ENCODE assay signal across 26 cellular contexts in the genomic region with DNA sequence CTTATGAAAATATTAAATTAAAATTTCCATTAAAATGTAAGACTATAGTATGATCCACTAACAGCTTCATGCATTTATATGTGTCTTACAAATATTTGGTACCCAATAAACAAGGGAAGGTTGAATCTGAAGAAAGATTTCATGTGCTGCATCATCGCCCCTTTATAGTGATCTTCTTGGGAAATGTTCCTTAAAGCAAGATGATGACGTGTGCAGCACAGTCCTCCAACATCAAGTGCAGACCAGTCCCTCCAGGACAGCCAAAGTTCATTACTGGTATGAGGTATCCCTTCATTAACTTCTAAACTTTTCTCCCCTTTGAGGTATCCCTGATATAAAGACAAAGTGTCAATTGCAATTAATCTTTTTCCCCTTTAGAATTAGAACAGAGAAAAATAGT.
"Had no signal": no experiment of that assay in that cellular context is flagged by ENCODE, and none has a peak within 500 bp of the region (broad histone marks: within the 10 kb centered on the region; RNA-seq: fewer than 3 reads in every experiment).

No MANE protein-coding gene starts in this region.

- H3K9me3 ChIP-seq: colonic mucosa, gastrocnemius medialis, lower lobe of right lung, right atrium auricular region, sigmoid colon, suprapubic skin, transverse colon had no signal

- H3K9ac ChIP-seq: neural progenitor cell, parathyroid adenoma had no signal

- H3K36me3 Mint-ChIP-seq: naive B cell, neural progenitor cell had no signal

- H3K9me3 Mint-ChIP-seq: dendritic cell treated with granulocyte-macrophage colony-stimulating factor and Interleukin-4, amounts not matched to agents 40 ng/mL and 50 ng/mL, for 4 days; endodermal cell; naive B cell; nephron; neural progenitor cell; stimulated activated naive CD8-positive, alpha-beta T cell treated with anti-CD3 and anti-CD28 coated beads, Interleukin-15, amount 100 ng/mL, for 72 hours had no signal

- H3K4me3 ChIP-seq: colonic mucosa, gastrocnemius medialis, lower lobe of right lung, neural progenitor cell, right atrium auricular region, sigmoid colon, skin epidermis, suprapubic skin, transverse colon had no signal

- H3K36me3 ChIP-seq: colonic mucosa, gastrocnemius medialis, lower lobe of right lung, neural progenitor cell, right atrium auricular region, sigmoid colon, suprapubic skin, transverse colon had no signal

- H3K27ac Mint-ChIP-seq: dendritic cell treated with granulocyte-macrophage colony-stimulating factor and Interleukin-4, amounts not matched to agents 40 ng/mL and 50 ng/mL, for 4 days; endodermal cell; naive B cell; neural progenitor cell; progenitor cell of endocrine pancreas; stimulated activated naive CD8-positive, alpha-beta T cell treated with anti-CD3 and anti-CD28 coated beads, Interleukin-15, amount 100 ng/mL, for 72 hours had no signal

- H3K4me1 ChIP-seq: colonic mucosa, gastrocnemius medialis, lower lobe of right lung, neural progenitor cell, parathyroid adenoma, right atrium auricular region, sigmoid colon, suprapubic skin, transverse colon had no signal

- ATAC-seq: gastrocnemius medialis; left ventricle myocardium superior; lower lobe of right lung; stimulated activated naive CD8-positive, alpha-beta T cell treated with anti-CD3 and anti-CD28 coated beads, Interleukin-15, amount 100 ng/mL, for 72 hours had no signal

- H3K4me3 Mint-ChIP-seq: central memory CD8-positive, alpha-beta T cell; dendritic cell treated with granulocyte-macrophage colony-stimulating factor and Interleukin-4, amounts not matched to agents 40 ng/mL and 50 ng/mL, for 4 days; endodermal cell; naive B cell; nephron; neural progenitor cell; stimulated activated naive CD8-positive, alpha-beta T cell treated with anti-CD3 and anti-CD28 coated beads, Interleukin-15, amount 100 ng/mL, for 72 hours had no signal

- DNase-seq: colonic mucosa; effector CD8-positive, alpha-beta T cell; endodermal cell; gastrocnemius medialis; head of caudate nucleus; left ventricle myocardium superior; lower lobe of right lung; naive B cell; sigmoid colon; stimulated activated CD4-positive, alpha-beta T cell treated with anti-CD3 and anti-CD28 coated beads, Interleukin-12 subunit alpha, Interleukin-12 subunit beta, amount 100 ng/mL, for 4 hours; stimulated activated CD4-positive, alpha-beta T cell treated with anti-CD3 and anti-CD28 coated beads, Interleukin-1b, Interleukin-23, amount 100 ng/mL, for 48 hours; stimulated activated CD4-positive, alpha-beta T cell treated with anti-CD3 and anti-CD28 coated beads, Interleukin-4, amount 100 ng/mL, for 1 hour; stimulated activated CD8-positive, alpha-beta memory T cell treated with anti-CD3 and anti-CD28 coated beads, Interleukin-4, amount 100 ng/mL, for 48 hours; stimulated activated naive CD4-positive, alpha-beta T cell; stimulated activated naive CD8-positive, alpha-beta T cell treated with anti-CD3 and anti-CD28 coated beads, Interleukin-15, amount 100 ng/mL, for 72 hours; transverse colon had no signal

- H3K27me3 Mint-ChIP-seq: central memory CD8-positive, alpha-beta T cell; dendritic cell treated with granulocyte-macrophage colony-stimulating factor and Interleukin-4, amounts not matched to agents 40 ng/mL and 50 ng/mL, for 4 days; progenitor cell of endocrine pancreas; stimulated activated naive CD8-positive, alpha-beta T cell treated with anti-CD3 and anti-CD28 coated beads, Interleukin-15, amount 100 ng/mL, for 72 hours had no signal

- H3K27ac ChIP-seq: colonic mucosa, epithelial cell of prostate, gastrocnemius medialis, lower lobe of right lung, neural progenitor cell, parathyroid adenoma, right atrium auricular region, sigmoid colon, skin epidermis, suprapubic skin, transverse colon had no signal

- H3K27me3 ChIP-seq: colonic mucosa, gastrocnemius medialis, neural progenitor cell, right atrium auricular region, sigmoid colon, suprapubic skin, transverse colon had no signal

- H3K4me1 Mint-ChIP-seq: central memory CD8-positive, alpha-beta T cell; endodermal cell; naive B cell; stimulated activated naive CD8-positive, alpha-beta T cell treated with anti-CD3 and anti-CD28 coated beads, Interleukin-15, amount 100 ng/mL, for 72 hours had no signal
